32 cellular contexts compared by ENCODE assay signal in the genomic region with DNA sequence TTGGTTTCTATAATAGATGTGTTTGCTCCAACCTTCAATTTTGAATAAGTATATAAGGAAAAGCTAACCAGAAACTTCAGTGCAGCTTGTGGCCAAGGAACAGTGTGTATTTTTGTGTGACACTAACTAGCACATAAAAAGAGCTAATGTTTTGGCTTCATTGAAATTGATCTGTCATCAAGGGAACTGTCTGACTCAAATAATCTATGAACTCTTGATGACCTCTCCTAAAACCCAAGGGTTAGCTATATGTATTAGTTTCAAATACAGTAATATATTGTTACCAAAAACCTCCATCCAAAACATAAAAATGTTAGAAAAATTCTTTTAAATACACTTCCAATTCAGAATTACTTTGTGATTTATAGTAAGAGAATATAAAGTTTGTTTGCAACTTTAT.
"Had no signal": no experiment of that assay in that cellular context is flagged by ENCODE, and none has a peak within 500 bp of the region (broad histone marks: within the 10 kb centered on the region; RNA-seq: fewer than 3 reads in every experiment).

No MANE protein-coding gene starts in this region.

- H3K36me3 ChIP-seq: neutrophil, spleen, suprapubic skin, tibial artery, transverse colon, upper lobe of right lung, uterus had no signal

- H3K4me1 ChIP-seq: parathyroid adenoma, psoas muscle, spleen, suprapubic skin, testis, tibial artery, transverse colon, upper lobe of right lung, uterus had no signal

- H3K4me2 ChIP-seq: smooth muscle cell had no signal

- DNase-seq: naive thymus-derived CD4-positive, alpha-beta T cell; natural killer cell; nephron progenitor cell; nucleus accumbens; posterior cingulate gyrus; psoas muscle; right cardiac atrium; spleen; stimulated activated CD4-positive, alpha-beta T cell treated with anti-CD3 and anti-CD28 coated beads, Interleukin-12 subunit alpha, Interleukin-12 subunit beta, amount 100 ng/mL, for 4 hours; stimulated activated CD4-positive, alpha-beta T cell treated with anti-CD3 and anti-CD28 coated beads, Interleukin-1b, Interleukin-23, amount 100 ng/mL, for 48 hours; stimulated activated CD4-positive, alpha-beta T cell treated with anti-CD3 and anti-CD28 coated beads, Interleukin-4, amount 100 ng/mL, for 1 hour; stimulated activated CD4-positive, alpha-beta T cell treated with anti-CD3 and anti-CD28 coated beads, Interleukin-4, amount 100 ng/mL, for 4 hours; stimulated activated CD8-positive, alpha-beta memory T cell treated with anti-CD3 and anti-CD28 coated beads, Interleukin-4, amount 100 ng/mL, for 48 hours; stimulated activated naive CD4-positive, alpha-beta T cell; stimulated activated naive CD8-positive, alpha-beta T cell treated with anti-CD3 and anti-CD28 coated beads, Interleukin-15, amount 100 ng/mL, for 72 hours; stimulated activated naive CD8-positive, alpha-beta T cell treated with anti-CD3 and anti-CD28 coated beads, Interleukin-15, Interleukin-2, amounts not matched to agents 100 U/mL and 50 U/mL, for 24 hours; substantia nigra; testis; tibial artery; transverse colon; upper lobe of right lung; uterus had no signal

- H3K9ac ChIP-seq: parathyroid adenoma had no signal

- H3K9me3 Mint-ChIP-seq: natural killer cell; nephron progenitor cell; neural crest cell; stimulated activated memory B cell treated with anti-CD40 and anti-IgM and Interleukin-4, amounts not matched to agents 10 μg/mL and 1 μg/mL and 100 μg/mL, for 72 hours; stimulated activated naive CD8-positive, alpha-beta T cell treated with anti-CD3 and anti-CD28 coated beads, Interleukin-15, amount 100 ng/mL, for 72 hours; type B pancreatic cell had no signal

- H3K27me3 ChIP-seq: neutrophil, spleen, suprapubic skin, testis, tibial artery, transverse colon, upper lobe of right lung, uterus had no signal

- H3K27ac Mint-ChIP-seq: naive thymus-derived CD4-positive, alpha-beta T cell; natural killer cell; nephron progenitor cell; progenitor cell of endocrine pancreas; stimulated activated memory B cell treated with anti-CD40 and anti-IgM and Interleukin-4, amounts not matched to agents 10 μg/mL and 1 μg/mL and 100 μg/mL, for 72 hours; stimulated activated naive CD8-positive, alpha-beta T cell treated with anti-CD3 and anti-CD28 coated beads, Interleukin-15, amount 100 ng/mL, for 72 hours; type B pancreatic cell had no signal

- H3K4me1 Mint-ChIP-seq: naive thymus-derived CD4-positive, alpha-beta T cell; natural killer cell; nephron progenitor cell; stimulated activated memory B cell treated with anti-CD40 and anti-IgM and Interleukin-4, amounts not matched to agents 10 μg/mL and 1 μg/mL and 100 μg/mL, for 72 hours; stimulated activated naive CD8-positive, alpha-beta T cell treated with anti-CD3 and anti-CD28 coated beads, Interleukin-15, amount 100 ng/mL, for 72 hours had no signal

- H3K4me3 ChIP-seq: psoas muscle, skin epidermis, smooth muscle cell, spleen, suprapubic skin, testis, tibial artery, transverse colon, upper lobe of right lung, uterus had no signal

- H3K27me3 Mint-ChIP-seq: progenitor cell of endocrine pancreas, type B pancreatic cell had no signal

- H3K79me2 ChIP-seq: parathyroid adenoma had no signal

- H3K27ac ChIP-seq: neutrophil, parathyroid adenoma, psoas muscle, skin epidermis, spleen, suprapubic skin, testis, tibial artery, transverse colon, upper lobe of right lung, uterus had no signal

- H3K9me3 ChIP-seq: neutrophil, psoas muscle, spleen, suprapubic skin, testis, tibial artery, transverse colon, upper lobe of right lung, uterus had no signal

- H2AFZ ChIP-seq: parathyroid adenoma had no signal

- H3K4me3 Mint-ChIP-seq: naive thymus-derived CD4-positive, alpha-beta T cell; natural killer cell; nephron progenitor cell; neural crest cell; stimulated activated memory B cell treated with anti-CD40 and anti-IgM and Interleukin-4, amounts not matched to agents 10 μg/mL and 1 μg/mL and 100 μg/mL, for 72 hours; stimulated activated naive CD8-positive, alpha-beta T cell treated with anti-CD3 and anti-CD28 coated beads, Interleukin-15, amount 100 ng/mL, for 72 hours; type B pancreatic cell had no signal

- H3K36me3 Mint-ChIP-seq: naive thymus-derived CD4-positive, alpha-beta T cell; natural killer cell; stimulated activated memory B cell treated with anti-CD40 and anti-IgM and Interleukin-4, amounts not matched to agents 10 μg/mL and 1 μg/mL and 100 μg/mL, for 72 hours; type B pancreatic cell had no signal

- ATAC-seq: naive thymus-derived CD4-positive, alpha-beta T cell; natural killer cell; psoas muscle; right cardiac atrium; sciatic nerve; stimulated activated memory B cell treated with anti-CD40 and anti-IgM and Interleukin-4, amounts not matched to agents 10 μg/mL and 1 μg/mL and 100 μg/mL, for 72 hours; stimulated activated naive CD8-positive, alpha-beta T cell treated with anti-CD3 and anti-CD28 coated beads, Interleukin-15, amount 100 ng/mL, for 72 hours; stimulated activated naive CD8-positive, alpha-beta T cell treated with anti-CD3 and anti-CD28 coated beads, Interleukin-15, Interleukin-2, amounts not matched to agents 100 U/mL and 50 U/mL, for 24 hours; upper lobe of right lung had no signal
